ENCODE assay signal across 8 cellular contexts in the genomic region with DNA sequence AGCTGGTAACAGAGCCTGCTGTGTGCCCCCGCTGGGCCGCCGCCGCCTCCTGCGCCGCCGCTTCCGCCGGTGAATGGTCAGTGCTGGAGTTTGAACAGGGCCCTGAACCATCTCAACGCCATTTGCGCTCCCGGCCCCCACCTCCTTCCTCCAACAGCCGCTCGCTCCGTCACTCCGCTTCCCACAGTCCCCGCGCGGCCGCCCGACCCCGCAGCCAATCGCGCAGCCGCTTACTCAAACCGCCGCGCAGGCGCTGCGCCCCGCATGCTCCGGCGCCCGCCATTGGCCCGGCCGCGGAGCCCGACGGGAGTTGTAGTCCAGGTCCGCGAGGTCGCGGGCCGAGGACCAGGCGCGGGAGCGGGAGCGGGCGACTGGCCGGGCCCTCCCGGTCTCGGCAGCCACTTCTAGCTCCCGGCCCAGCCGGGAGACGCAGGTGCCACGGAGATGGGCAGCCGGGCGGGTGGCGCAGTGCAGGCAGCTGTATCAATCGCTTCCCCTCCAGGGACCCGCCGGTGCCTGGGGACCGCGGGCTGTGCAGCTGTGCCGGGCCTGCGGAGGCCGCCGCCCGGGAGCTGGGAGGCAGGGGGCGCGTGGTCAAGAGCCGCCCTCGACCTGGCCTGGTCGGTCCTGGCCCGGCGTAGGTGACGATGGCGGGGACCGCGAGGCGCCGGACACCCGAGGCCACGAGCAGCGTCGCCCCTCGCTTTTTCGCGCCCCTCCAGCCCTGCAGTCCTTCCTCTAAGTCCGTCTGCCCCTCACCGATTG. TPM values are rescaled to one million over a fixed set of nuclear protein-coding genes. Genes with fewer than 3 reads are reported as not detected.
DNase-seq lines count a peak whose midpoint lies in the region; ATAC-seq and TF ChIP-seq lines count a peak whose summit lies in the region.

TSS of gene WAPL (minus strand) at position 173 of the 765 bp plus-strand sequence. CDS start 3,723 bp downstream, outside the sequence.

- TF ChIP-seq CTCF in CD14-positive monocyte (IDR thresholded peaks at IDR 0.05) (no peak), left lung (IDR thresholded peaks at IDR 0.05) (no peak)

- H3K4me3 ChIP-seq in left lung, result peak within 1 kb of the TSS; percentile 91 to 99

- H3K4me3 Mint-ChIP-seq in CD14-positive monocyte, result peak within 1 kb of the TSS; percentile 92 to 97
- peak within 1 kb of the TSS; percentile 94 for H3K4me3 Mint-ChIP-seq in dendritic cell treated with granulocyte-macrophage colony-stimulating factor and Interleukin-4, amounts not matched to agents 40 ng/mL and 50 ng/mL, for 4 days

- peaks cover 13 to 19% of the 10 kb centered on the region in 2 donors for H3K36me3 Mint-ChIP-seq in CD14-positive monocyte
- H3K36me3 Mint-ChIP-seq in dendritic cell treated with granulocyte-macrophage colony-stimulating factor and Interleukin-4, amounts not matched to agents 40 ng/mL and 50 ng/mL, for 4 days (ENCODE audit: low read depth), result peaks cover 34% of the 10 kb centered on the region

- peak within 1 kb of the TSS; percentile 95 to 98 for H3K27ac ChIP-seq in left lung

- intact Hi-C loops in CD14-positive monocyte (cut with micrococcal nuclease), result loop anchor here in 1 of 2 donors (5.0 kb wide), 2 partner anchors 60 to 75 kb away; no protein-coding TSS in a partner anchor
- intact Hi-C loops in dendritic cell treated with granulocyte-macrophage colony-stimulating factor and Interleukin-4, amounts not matched to agents 40 ng/mL and 50 ng/mL, for 4 days (cut with micrococcal nuclease), result loop anchor here (1.0 to 2.0 kb wide), 2 partner anchors 58 to 121 kb away; no protein-coding TSS in a partner anchor
- intact Hi-C loops in left lung (cut with DNase I), result no loop called here

- H3K9me3 Mint-ChIP-seq in CD14-positive monocyte, result no peaks in the 10 kb centered on the region
- no peaks in the 10 kb centered on the region for H3K9me3 Mint-ChIP-seq in dendritic cell treated with granulocyte-macrophage colony-stimulating factor and Interleukin-4, amounts not matched to agents 40 ng/mL and 50 ng/mL, for 4 days

- no peaks in the 10 kb centered on the region for H3K9me3 ChIP-seq in left lung

- peaks cover 0 to 13% of the 10 kb centered on the region in 2 donors for H3K36me3 ChIP-seq in left lung

- ATAC-seq in GM19395 (IDR thresholded peaks at IDR 0.05; ENCODE audit: unreplicated experiment) (peak; percentile 94), HG03558 (IDR thresholded peaks at IDR 0.05; ENCODE audit: extremely low read depth, unreplicated experiment) (peak; percentile 88), left lung (peak; percentile 97)

- H3K27ac Mint-ChIP-seq in CD14-positive monocyte, result peak within 1 kb of the TSS; percentile 94 to 98 (median 96)
- H3K27ac Mint-ChIP-seq in dendritic cell treated with granulocyte-macrophage colony-stimulating factor and Interleukin-4, amounts not matched to agents 40 ng/mL and 50 ng/mL, for 4 days, result peak within 1 kb of the TSS; percentile 89

- peaks cover 47% of the 10 kb centered on the region for H3K4me1 Mint-ChIP-seq in CD14-positive monocyte
- H3K4me1 Mint-ChIP-seq in dendritic cell treated with granulocyte-macrophage colony-stimulating factor and Interleukin-4, amounts not matched to agents 40 ng/mL and 50 ng/mL, for 4 days (ENCODE audit: low read depth), result peaks cover 35% of the 10 kb centered on the region

- H3K4me1 ChIP-seq in left lung, result peaks cover 13 to 55% of the 10 kb centered on the region in 2 donors

- DNase-seq in CD14-positive monocyte (ENCODE audit: low spot score) (peak; percentile 92), NCI-H774 (lab: John Stamatoyannopoulos, UW) (peak; percentile 81), left lung (peak; percentile 96 to 98)
- DNase-seq in activated CD4-positive, alpha-beta T cell treated with anti-CD3 and anti-CD28 coated beads, Interleukin-2, amount 50 U/mL, for 4 hours, result peak; percentile 90
- DNase-seq in stimulated activated CD4-positive, alpha-beta T cell treated with anti-CD3 and anti-CD28 coated beads, Interleukin-2, amount 100 ng/mL, for 4 hours (ENCODE audit: low read depth), result peak; percentile 90

- H3K27me3 Mint-ChIP-seq in CD14-positive monocyte (ENCODE audit: low read depth in 3 of 3), result peaks cover 0 to 2% (median under 1%) of the 10 kb centered on the region in 3 donors
- H3K27me3 Mint-ChIP-seq in dendritic cell treated with granulocyte-macrophage colony-stimulating factor and Interleukin-4, amounts not matched to agents 40 ng/mL and 50 ng/mL, for 4 days, result no peaks in the 10 kb centered on the region

- H3K27me3 ChIP-seq in left lung, result no peaks in the 10 kb centered on the region

RNA-seq across cellular contexts. Expression of gene WAPL, which starts in this region (rescaled TPM):
- polyA plus RNA-seq in CD14-positive monocyte, result 10 to 100 TPM; 18.3 to 26.5 TPM
- total RNA-seq in left lung, result 10 to 100 TPM; 28.2 to 35.6 TPM

Comparison
In these comparisons a context has a peak if more than half of its experiments do, and no peak if none do; other contexts are left out.
1. Peak in every context shown above with its lines: DNase-seq, ATAC-seq, H3K4me3 ChIP-seq and H3K27ac ChIP-seq.